In genomic region chr10:119919823-119920222, GRCh38 we compare ENCODE assay signal across 13 cellular contexts. TPM values are rescaled to one million over a fixed set of nuclear protein-coding genes. Genes with fewer than 3 reads are reported as not detected.
A peak's percentile ranks its signal among the peaks of the same experiment; 100 is the strongest.
DNase-seq lines count a peak whose midpoint lies in the region; ATAC-seq and TF ChIP-seq lines count a peak whose summit lies in the region.
"Had no signal": no experiment of that assay in that cellular context is flagged by ENCODE, and none has a peak within 500 bp of the region (broad histone marks: within the 10 kb centered on the region; RNA-seq: fewer than 3 reads in every experiment).

No MANE protein-coding gene starts in this region.

- TF ChIP-seq CTCF in GM13977 (IDR thresholded peaks at IDR 0.05; ENCODE audit: extremely low read depth, insufficient read depth, missing control alignments), result no peak

- intact Hi-C loops in head of caudate nucleus (cut with DNase I), result no loop called here

- peak; percentile 13 for DNase-seq in GM13977 (ENCODE audit: low spot score)
- DNase-seq in OCI-M1 (lab: John Stamatoyannopoulos, UW), result peak; percentile 31
- no peak for DNase-seq in stimulated activated CD4-positive, alpha-beta T cell treated with anti-CD3 and anti-CD28 coated beads, Interleukin-1b, Interleukin-23, amount 100 ng/mL, for 48 hours
- no peak for DNase-seq in H4 (ENCODE audit: low spot score)
- no peak for DNase-seq in NCI-H2196 (lab: John Stamatoyannopoulos, UW; ENCODE audit: unreplicated experiment)
- no peak for DNase-seq in head of caudate nucleus
- DNase-seq: activated CD4-positive, alpha-beta T cell treated with anti-CD3 and anti-CD28 coated beads, Interleukin-2, amount 50 U/mL, for 1 hour; foreskin melanocyte; left cardiac atrium; NCI-H1105; NCI-H526 treated with DMSO at 0.1 percent for 48 hours had no signal

- in situ Hi-C loops in GM13977 (cut with MboI; ENCODE audit: low pct_unique_long_range_greater_than_20kb, low sequenced_read_pairs, unreplicated experiment), result no loop called here

- ATAC-seq in GM19025 (IDR thresholded peaks at IDR 0.05; ENCODE audit: low read depth, unreplicated experiment) (peak; percentile 57), HG02884 (IDR thresholded peaks at IDR 0.05; ENCODE audit: unreplicated experiment) (peak; percentile 40)
- ATAC-seq: left cardiac atrium had no signal

RNA-seq across cellular contexts. Expression of gene SEC23IP, which starts 27.3 kb away (rescaled TPM):
- 13.1 and 24.3 TPM in 2 replicates for total RNA-seq in H4 (2014; rRNA removed; shearing (Covaris generic))

RNA-seq across cellular contexts. Expression of gene MCMBP, which starts 47.2 kb away (rescaled TPM):
- 68.7 and 77.3 TPM in 2 replicates for total RNA-seq in H4 (2014; rRNA removed; shearing (Covaris generic))

Comparison
In these comparisons a context has a peak if more than half of its experiments do, and no peak if none do; other contexts are left out.
1. DNase-seq: peak in GM13977 (single experiment) and OCI-M1 (single experiment); none in stimulated activated CD4-positive, alpha-beta T cell treated with anti-CD3 and anti-CD28 coated beads, Interleukin-1b, Interleukin-23, amount 100 ng/mL, for 48 hours (single experiment), H4 (single experiment), NCI-H2196 (single experiment) and head of caudate nucleus (0 of 42).